23 cellular contexts compared by ENCODE assay signal in the genomic region with DNA sequence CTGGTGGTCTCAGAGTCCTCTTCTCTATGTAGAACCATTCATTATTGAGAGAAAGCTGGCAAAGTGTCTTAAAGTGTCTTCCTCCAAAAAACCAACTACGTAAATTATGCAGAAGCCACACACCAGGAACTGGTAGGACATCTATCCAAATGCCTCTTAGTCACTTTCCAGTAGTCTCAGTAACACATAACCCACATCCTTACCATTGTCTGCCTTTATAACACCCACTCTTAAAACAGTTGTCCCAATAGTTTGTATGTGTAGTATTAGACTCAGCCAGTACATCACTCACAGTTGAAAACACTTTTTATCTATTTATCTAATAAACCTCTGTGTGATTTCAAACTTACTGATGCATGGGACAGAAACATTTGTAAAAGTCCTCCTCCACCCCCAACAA.
"Had no signal": no experiment of that assay in that cellular context is flagged by ENCODE, and none has a peak within 500 bp of the region (broad histone marks: within the 10 kb centered on the region; RNA-seq: fewer than 3 reads in every experiment).

No MANE protein-coding gene starts in this region.

- H3K4me1 Mint-ChIP-seq: stimulated activated memory B cell treated with anti-CD40 and anti-IgM and Interleukin-4, amounts not matched to agents 10 μg/mL and 1 μg/mL and 100 μg/mL, for 72 hours; stimulated activated naive B cell treated with anti-CD40 and anti-IgM and Interleukin-4, amounts not matched to agents 10 μg/mL and 1 μg/mL and 100 μg/mL, for 72 hours had no signal

- DNase-seq: stimulated activated CD4-positive, alpha-beta T cell treated with anti-CD3 and anti-CD28 coated beads, Interleukin-1b, Interleukin-23, amount 100 ng/mL, for 48 hours; stimulated activated CD4-positive, alpha-beta T cell treated with anti-CD3 and anti-CD28 coated beads, Interleukin-2, amount 100 ng/mL, for 24 hours; stimulated activated CD4-positive, alpha-beta T cell treated with anti-CD3 and anti-CD28 coated beads, Interleukin-2, amount 100 ng/mL, for 48 hours; stimulated activated CD4-positive, alpha-beta T cell treated with anti-CD3 and anti-CD28 coated beads, Interleukin-4, amount 100 ng/mL, for 1 hour; stimulated activated CD4-positive, alpha-beta T cell treated with anti-CD3 and anti-CD28 coated beads, Interleukin-4, amount 100 ng/mL, for 24 hours; stimulated activated CD4-positive, alpha-beta T cell treated with anti-CD3 and anti-CD28 coated beads, Interleukin-4, amount 100 ng/mL, for 4 hours; stimulated activated CD8-positive, alpha-beta memory T cell treated with anti-CD3 and anti-CD28 coated beads, Interleukin-4, amount 100 ng/mL, for 48 hours; stimulated activated naive B cell treated with anti-CD40 and anti-IgM and Interleukin-4, amounts not matched to agents 10 μg/mL and 1 μg/mL and 100 μg/mL, for 72 hours; stimulated activated naive CD4-positive, alpha-beta T cell; stimulated activated naive CD4-positive, alpha-beta T cell treated with Interleukin-2 at 50 U/mL for 16 hours; stomach; substantia nigra; testis; thyroid gland; tibial artery; transverse colon; trophoblast cell; upper lobe of left lung; upper lobe of right lung; uterus had no signal

- H3K27ac Mint-ChIP-seq: stimulated activated memory B cell treated with anti-CD40 and anti-IgM and Interleukin-4, amounts not matched to agents 10 μg/mL and 1 μg/mL and 100 μg/mL, for 72 hours; stimulated activated naive B cell treated with anti-CD40 and anti-IgM and Interleukin-4, amounts not matched to agents 10 μg/mL and 1 μg/mL and 100 μg/mL, for 72 hours; stimulated activated naive CD8-positive, alpha-beta T cell treated with anti-CD3 and anti-CD28 coated beads, Interleukin-15, Interleukin-2, amounts not matched to agents 100 ng/mL and 50 ng/mL, for 24 hours; type B pancreatic cell had no signal

- H3K9me3 Mint-ChIP-seq: stimulated activated memory B cell treated with anti-CD40 and anti-IgM and Interleukin-4, amounts not matched to agents 10 μg/mL and 1 μg/mL and 100 μg/mL, for 72 hours; stimulated activated naive B cell treated with anti-CD40 and anti-IgM and Interleukin-4, amounts not matched to agents 10 μg/mL and 1 μg/mL and 100 μg/mL, for 72 hours had no signal

- H3K36me3 Mint-ChIP-seq: stimulated activated memory B cell treated with anti-CD40 and anti-IgM and Interleukin-4, amounts not matched to agents 10 μg/mL and 1 μg/mL and 100 μg/mL, for 72 hours; stimulated activated naive B cell treated with anti-CD40 and anti-IgM and Interleukin-4, amounts not matched to agents 10 μg/mL and 1 μg/mL and 100 μg/mL, for 72 hours; type B pancreatic cell had no signal

- H3K4me3 Mint-ChIP-seq: stimulated activated memory B cell treated with anti-CD40 and anti-IgM and Interleukin-4, amounts not matched to agents 10 μg/mL and 1 μg/mL and 100 μg/mL, for 72 hours; stimulated activated naive B cell treated with anti-CD40 and anti-IgM and Interleukin-4, amounts not matched to agents 10 μg/mL and 1 μg/mL and 100 μg/mL, for 72 hours; stimulated activated naive CD8-positive, alpha-beta T cell treated with anti-CD3 and anti-CD28 coated beads, Interleukin-15, Interleukin-2, amounts not matched to agents 100 ng/mL and 50 ng/mL, for 24 hours; type B pancreatic cell had no signal

- ATAC-seq: stimulated activated memory B cell treated with anti-CD40 and anti-IgM and Interleukin-4, amounts not matched to agents 10 μg/mL and 1 μg/mL and 100 μg/mL, for 72 hours; stimulated activated naive B cell treated with anti-CD40 and anti-IgM and Interleukin-4, amounts not matched to agents 10 μg/mL and 1 μg/mL and 100 μg/mL, for 72 hours; upper lobe of right lung had no signal
